13 cellular contexts compared by ENCODE assay signal in the genomic region with DNA sequence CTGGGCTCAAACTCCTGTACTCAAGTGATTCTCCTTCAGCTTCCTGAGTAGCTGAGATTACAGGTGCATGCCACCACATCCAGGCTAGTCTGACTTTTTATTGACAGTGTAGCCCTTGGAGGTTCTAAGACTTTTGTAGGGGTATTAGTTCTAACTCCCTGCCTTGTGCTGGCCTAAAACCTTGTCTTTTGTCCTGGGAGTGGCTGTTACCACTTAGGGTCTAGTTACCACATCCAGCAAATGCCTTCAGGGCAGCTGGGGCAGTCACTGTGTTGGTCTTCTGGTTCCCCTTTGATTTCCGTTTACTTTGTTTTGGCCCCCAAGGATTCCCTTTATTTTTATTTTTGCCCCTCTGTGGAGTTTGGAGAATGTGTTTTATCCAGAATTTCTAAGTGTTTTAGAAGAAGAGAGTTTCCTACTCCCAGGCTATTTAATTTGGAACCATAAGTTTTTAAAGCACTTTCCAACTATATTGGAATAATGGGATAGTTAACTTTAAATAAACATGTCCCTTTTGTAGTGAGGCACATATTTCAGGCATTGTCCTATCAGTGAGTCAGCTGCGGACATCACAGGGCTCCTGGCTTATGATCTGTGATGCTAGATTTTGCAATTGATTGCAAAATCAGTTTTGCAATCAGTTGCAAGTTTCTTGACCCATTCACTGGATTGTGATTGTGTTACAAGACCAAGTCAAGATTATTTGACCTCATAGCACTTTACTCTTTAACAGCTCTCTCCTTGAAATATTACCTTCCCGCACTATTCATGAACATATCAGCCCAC. TPM values are rescaled to one million over a fixed set of nuclear protein-coding genes. Genes with fewer than 3 reads are reported as not detected.
DNase-seq lines count a peak whose midpoint lies in the region; ATAC-seq and TF ChIP-seq lines count a peak whose summit lies in the region.
"Had no signal": no experiment of that assay in that cellular context is flagged by ENCODE, and none has a peak within 500 bp of the region (broad histone marks: within the 10 kb centered on the region; RNA-seq: fewer than 3 reads in every experiment).

No MANE protein-coding gene starts in this region.

- H3K4me2 ChIP-seq in HCT116 (ENCODE audit: low read length): no peak overlapping the region

- no peaks in the 10 kb centered on the region for H3K9me2 ChIP-seq in HCT116 (ENCODE audit: insufficient read depth)

- CTCF ChIA-PET in HCT116 (lab: Charles Lee): no interaction called here

- RAD21 ChIA-PET in HCT116 (lab: Charles Lee; ENCODE audit: low non-redundant PET in 1 of 2, low total read pairs in 2 of 2, uncharacterized antibody in 2 of 2, unreplicated experiment in 2 of 2): no interaction called here

- H3K36me3 ChIP-seq in HCT116 (ENCODE audit: control insufficient read depth in 1 of 2, insufficient read depth in 2 of 2, low read length in 2 of 2) (no peaks in the 10 kb centered on the region), gastroesophageal sphincter (no peaks in the 10 kb centered on the region)

- intact Hi-C loops in HCT116 (cut with micrococcal nuclease): no loop called here
- intact Hi-C loops in lower leg skin (cut with DNase I; ENCODE audit: low total_unique reads): no loop called here

- POLR2A ChIA-PET in HCT116 (lab: Charles Lee): no interaction called here

- no peak overlapping the region for H2AFZ ChIP-seq in HCT116 (ENCODE audit: low read depth, low read length, poor library complexity, severe bottlenecking)

- H3K4me3 ChIP-seq in HCT116 (replicated peaks in 1 of 2; ENCODE audit: low read depth in 1 of 2, low read length in 2 of 2) (no peak overlapping the region), gastroesophageal sphincter (no peak overlapping the region), lower leg skin (ENCODE audit: low read depth, poor library complexity, severe bottlenecking) (no peak overlapping the region)

- no peaks in the 10 kb centered on the region for H3K27me3 ChIP-seq in HCT116 (ENCODE audit: insufficient read depth, low read length)
- no peaks in the 10 kb centered on the region for H3K27me3 ChIP-seq in gastroesophageal sphincter

- TF ChIP-seq POLR2A in HCT116 (IDR thresholded peaks at IDR 0.05; ENCODE audit: borderline replicate concordance, extremely low read depth, insufficient read depth, insufficient read length): no peak
- TF ChIP-seq POLR2A in gastroesophageal sphincter (IDR thresholded peaks at IDR 0.05): no peak
- TF ChIP-seq POLR2A in lower leg skin (IDR thresholded peaks at IDR 0.05): no peak

- H3K4me1 ChIP-seq in HCT116 (ENCODE audit: control insufficient read depth in 1 of 2, insufficient read depth in 2 of 2, low read length in 2 of 2) (no peaks in the 10 kb centered on the region), gastroesophageal sphincter (no peaks in the 10 kb centered on the region)

- TF ChIP-seq RAD21 in HCT116 (IDR thresholded peaks at IDR 0.05; ENCODE audit: low read depth): no peak

- no TSS peak for BruUV-seq in HCT116 (replicated peaks; lab: Mats Ljungman, UMichigan)

- WGBS in gastroesophageal sphincter (ENCODE audit: low coverage in 1 of 2), 2 donors: 35 to 97% methylated on average over 3 of the region's 3 CpGs
- 62 to 76% methylated on average over 3 of the region's 3 CpGs for WGBS in lower leg skin, 2 donors

- TF ChIP-seq EP300 in gastroesophageal sphincter (IDR thresholded peaks at IDR 0.05): no peak

- no peak overlapping the region for H3K27ac ChIP-seq in HCT116 (ENCODE audit: low read depth, low read length)
- H3K27ac ChIP-seq in gastroesophageal sphincter: peak overlapping the region in 1 of 4 donors; percentile 45

- H4K20me1 ChIP-seq in HCT116 (ENCODE audit: insufficient read depth): no peaks in the 10 kb centered on the region

- no peaks in the 10 kb centered on the region for H3K79me2 ChIP-seq in HCT116 (ENCODE audit: insufficient read depth, low read length)

- H3K9me3 ChIP-seq in HCT116 (ENCODE audit: control insufficient read depth in 1 of 2, insufficient read depth in 1 of 2, low read depth in 1 of 2, low read length in 2 of 2) (no peaks in the 10 kb centered on the region), gastroesophageal sphincter (no peaks in the 10 kb centered on the region)

- TF ChIP-seq CTCF in HCT116 (IDR thresholded peaks at IDR 0.05 in 2 of 3, conservative IDR thresholded peaks at IDR 0.05 in 1 of 3; ENCODE audit: borderline replicate concordance in 1 of 3, insufficient read depth in 1 of 3, low read depth in 2 of 3, low read length in 2 of 3) (no peak), gastroesophageal sphincter (IDR thresholded peaks at IDR 0.05) (no peak), lower leg skin (IDR thresholded peaks at IDR 0.05) (no peak)

- no peak for DNase-seq in HCT116 (ENCODE audit: low read depth, low spot score)
- DNase-seq in SKM-1 treated with dmso at 0.1 percent for 144 hours (lab: John Stamatoyannopoulos, UW; ENCODE audit: unreplicated experiment): peak; percentile 82
- DNase-seq in stromal cell of bone marrow (ENCODE audit: low read depth): peak; percentile 58
- no peak for DNase-seq in DMS53 treated with DMSO at 0.1 percent for 48 hours (lab: John Stamatoyannopoulos, UW; ENCODE audit: unreplicated experiment)
- DNase-seq in lower leg skin (ENCODE audit: low spot score in 2 of 2): no peak
- DNase-seq: activated T-cell treated with anti-CD3 and anti-CD28 coated beads, Interleukin-2, amount 50 U/mL, for 4 hours; Calu3; erythroblast; NCI-H446 treated with DMSO at 0.1 percent for 48 hours had no signal

- H3K9ac ChIP-seq in HCT116 (ENCODE audit: low read length): no peak overlapping the region

- ATAC-seq in HCT116 (no peak), gastroesophageal sphincter (peak; percentile 90), GM18498 (IDR thresholded peaks at IDR 0.05; ENCODE audit: unreplicated experiment) (no peak), GM18520 (IDR thresholded peaks at IDR 0.05; ENCODE audit: unreplicated experiment) (no peak)
- ATAC-seq: activated T-cell treated with anti-CD3 and anti-CD28 coated beads, Interleukin-2, amount 50 U/mL, for 4 hours had no signal

TF ChIP-seq in HCT116, 20 proteins besides CTCF, POLR2A, EP300 and RAD21:
- TF ChIP-seq CEBPB (IDR thresholded peaks at IDR 0.05; ENCODE audit: low read depth): peak; percentile 58; the same call in 1 of the 2 replicates
- TF ChIP-seq YY1 (IDR thresholded peaks at IDR 0.05; ENCODE audit: extremely low read depth, insufficient replicate concordance, low read depth, low read length): no peak
- TF ChIP-seq FOSL1 (IDR thresholded peaks at IDR 0.05; ENCODE audit: low read depth): no peak
- no peak for TF ChIP-seq REST (IDR thresholded peaks at IDR 0.05; ENCODE audit: low read depth)
- TF ChIP-seq SIN3A (IDR thresholded peaks at IDR 0.05; ENCODE audit: low read depth): no peak

RNA-seq across cellular contexts. Expression of gene IL22RA2, which starts 25.0 kb away (rescaled TPM):
- total RNA-seq in HCT116 (2021; ENCODE audit: unreplicated experiment) (not detected), gastroesophageal sphincter (not detected), lower leg skin (under 1 TPM in 3 of 4 donors, not detected in 1; 0.08 to 0.30 (median 0.22) TPM)
- not detected in 2 replicates for polyA plus RNA-seq in HCT116 (2012)
- total RNA-seq: activated T-cell treated with anti-CD3 and anti-CD28 coated beads, Interleukin-2, amount 50 U/mL, for 4 hours; Calu3; SK-MEL-5 had no signal

Comparison
In these comparisons a context has a peak if more than half of its experiments do, and no peak if none do; other contexts are left out.
1. DNase-seq: peak in SKM-1 treated with dmso at 0.1 percent for 144 hours (single experiment) and stromal cell of bone marrow (single experiment); none in HCT116 (single experiment), DMS53 treated with DMSO at 0.1 percent for 48 hours (single experiment) and lower leg skin (0 of 2).